Comparison of ENCODE assay signal across 8 cellular contexts in genomic region chr12:120265203-120265482, GRCh38. TPM values are rescaled to one million over a fixed set of nuclear protein-coding genes. Genes with fewer than 3 reads are reported as not detected.
DNase-seq lines count a peak whose midpoint lies in the region; ATAC-seq and TF ChIP-seq lines count a peak whose summit lies in the region.

No MANE protein-coding gene starts in this region.

- peak overlapping the region; percentile 63 to 98 (median 91) for H3K27ac Mint-ChIP-seq in CD8-positive, alpha-beta memory T cell
- H3K27ac Mint-ChIP-seq in chondrocyte (ENCODE audit: unreplicated experiment): peak overlapping the region; percentile 95
- H3K27ac Mint-ChIP-seq in naive thymus-derived CD8-positive, alpha-beta T cell: peak overlapping the region; percentile 79 to 96 (median 92)

- H3K9me3 ChIP-seq in CD8-positive, alpha-beta memory T cell (ENCODE audit: low read length): no peaks in the 10 kb centered on the region

- peaks cover 0 to 22% (median 12%) of the 10 kb centered on the region in 3 donors for H3K36me3 Mint-ChIP-seq in CD8-positive, alpha-beta memory T cell
- no peaks in the 10 kb centered on the region for H3K36me3 Mint-ChIP-seq in chondrocyte (ENCODE audit: low read depth)
- peaks cover 0 to 5% (median 0%) of the 10 kb centered on the region in 3 donors for H3K36me3 Mint-ChIP-seq in naive thymus-derived CD8-positive, alpha-beta T cell

- peak overlapping the region; percentile 82 to 98 (median 94) for H3K4me3 Mint-ChIP-seq in CD8-positive, alpha-beta memory T cell
- H3K4me3 Mint-ChIP-seq in chondrocyte (ENCODE audit: unreplicated experiment): peak overlapping the region; percentile 93
- H3K4me3 Mint-ChIP-seq in naive thymus-derived CD8-positive, alpha-beta T cell: peak overlapping the region; percentile 88 to 96 (median 94)

- no peaks in the 10 kb centered on the region for H3K27me3 ChIP-seq in CD8-positive, alpha-beta memory T cell (ENCODE audit: insufficient read depth, low read length, poor library complexity, severe bottlenecking)

- TF ChIP-seq CTCF in chondrocyte (IDR thresholded peaks at IDR 0.05) (no peak), GM10266 (IDR thresholded peaks at IDR 0.05; ENCODE audit: control insufficient read depth, insufficient read depth, low read depth, missing control alignments) (no peak)

- DNase-seq in CD8-positive, alpha-beta memory T cell: no peak
- DNase-seq in chondrocyte (ENCODE audit: low spot score): no peak
- DNase-seq in naive thymus-derived CD8-positive, alpha-beta T cell: peak in 2 of 10 donors; percentile 13 to 17
- DNase-seq in NCI-H2196 treated with DMSO at 0.1 percent for 48 hours (lab: John Stamatoyannopoulos, UW; ENCODE audit: unreplicated experiment): no peak
- no peak for DNase-seq in NCI-H2029 (lab: John Stamatoyannopoulos, UW)
- DNase-seq in GM10266 (ENCODE audit: extremely low spot score): no peak

- H3K4me1 Mint-ChIP-seq in CD8-positive, alpha-beta memory T cell: peaks cover 46 to 53% (median 47%) of the 10 kb centered on the region in 3 donors
- H3K4me1 Mint-ChIP-seq in chondrocyte (ENCODE audit: low read depth): peaks cover 49% of the 10 kb centered on the region
- peaks cover 21 to 54% (median 48%) of the 10 kb centered on the region in 4 donors for H3K4me1 Mint-ChIP-seq in naive thymus-derived CD8-positive, alpha-beta T cell

- peak overlapping the region; percentile 97 for H3K4me3 ChIP-seq in CD8-positive, alpha-beta memory T cell (ENCODE audit: low read length)

- H3K9me3 Mint-ChIP-seq in CD8-positive, alpha-beta memory T cell: peaks cover 0 to 2% (median 0%) of the 10 kb centered on the region in 5 donors
- no peaks in the 10 kb centered on the region for H3K9me3 Mint-ChIP-seq in chondrocyte (ENCODE audit: low read depth)
- H3K9me3 Mint-ChIP-seq in naive thymus-derived CD8-positive, alpha-beta T cell: no peaks in the 10 kb centered on the region

- CTCF ChIA-PET in CD8-positive, alpha-beta memory T cell (lab: Charles Lee): interaction anchor here (0.6 to 34.4 kb wide), 17 partner anchors 10 to 154 kb away, joined by 3 to 727 read pairs (median 5); partner anchors contain the start of genes RNU4-1, RNU4-2, RPLP0 and SIRT4

- H3K36me3 ChIP-seq in CD8-positive, alpha-beta memory T cell (ENCODE audit: insufficient read depth, low read length): peaks cover 3% of the 10 kb centered on the region

- peaks cover 0 to 2% of the 10 kb centered on the region in 2 donors for H3K27me3 Mint-ChIP-seq in CD8-positive, alpha-beta memory T cell
- H3K27me3 Mint-ChIP-seq in chondrocyte (ENCODE audit: low read depth): no peaks in the 10 kb centered on the region
- H3K27me3 Mint-ChIP-seq in naive thymus-derived CD8-positive, alpha-beta T cell: peaks cover 0 to 2% (median 0%) of the 10 kb centered on the region in 5 donors

- H3K27ac ChIP-seq in CD8-positive, alpha-beta memory T cell (ENCODE audit: low read depth, low read length): peak overlapping the region; percentile 82

- ATAC-seq in HG03432 (IDR thresholded peaks at IDR 0.05; ENCODE audit: unreplicated experiment) (peak; percentile 38), HG03139 (IDR thresholded peaks at IDR 0.05; ENCODE audit: unreplicated experiment) (no peak)
- ATAC-seq in naive thymus-derived CD8-positive, alpha-beta T cell: peak in 1 of 2 donors; percentile 1

- peaks cover 49% of the 10 kb centered on the region for H3K4me1 ChIP-seq in CD8-positive, alpha-beta memory T cell (ENCODE audit: insufficient read depth, low read length)

- POLR2A ChIA-PET in CD8-positive, alpha-beta memory T cell (lab: Charles Lee): interaction anchor here (0.6 to 6.7 kb wide), 10 partner anchors 8 to 64 kb away, joined by 3 to 101 read pairs (median 4); partner anchors contain the start of genes RNU4-1, RNU4-2, RPLP0 and SIRT4
- POLR2A ChIA-PET in naive thymus-derived CD8-positive, alpha-beta T cell (lab: Charles Lee): interaction anchor here (0.9 to 9.3 kb wide), 7 partner anchors 15 to 63 kb away, joined by 4 to 211 read pairs (median 76); partner anchors contain the start of genes RNU4-1, RNU4-2, RPLP0 and SIRT4

RNA-seq across cellular contexts. Expression of gene PXN, which starts 0.4 kb away (rescaled TPM):
- total RNA-seq in CD8-positive, alpha-beta memory T cell: 10 to 100 TPM; 33.7 to 35.9 TPM
- 146 TPM for polyA plus RNA-seq in CD8-positive, alpha-beta memory T cell
- 68.1 to 79.5 TPM (median 70.5 TPM) in 3 replicates for total RNA-seq in chondrocyte
- 10 to 100 TPM; 93.9 to 96.6 TPM for total RNA-seq in naive thymus-derived CD8-positive, alpha-beta T cell
- 10 to 100 TPM; 64.3 to 95.6 (median 80.4) TPM for polyA plus RNA-seq in naive thymus-derived CD8-positive, alpha-beta T cell

RNA-seq across cellular contexts. Expression of gene RNU4-2, which starts 26.6 kb away (rescaled TPM):
- 1,000 to 10,000 TPM; 1,831 to 1,935 TPM for total RNA-seq in CD8-positive, alpha-beta memory T cell
- 44.9 TPM for polyA plus RNA-seq in CD8-positive, alpha-beta memory T cell
- total RNA-seq in chondrocyte: 4,282 to 4,899 TPM (median 4,793 TPM) in 3 replicates
- total RNA-seq in naive thymus-derived CD8-positive, alpha-beta T cell: 1,000 to 10,000 TPM; 4,355 to 8,006 TPM
- polyA plus RNA-seq in naive thymus-derived CD8-positive, alpha-beta T cell: 10 to 100 TPM in 1 of 3 donors, not detected in 2; 79.6 TPM

RNA-seq across cellular contexts. Expression of gene RNU4-1, which starts 27.9 kb away (rescaled TPM):
- 100 to 1,000 TPM; 628 to 678 TPM for total RNA-seq in CD8-positive, alpha-beta memory T cell
- polyA plus RNA-seq in CD8-positive, alpha-beta memory T cell: not detected
- 1,613 to 1,880 TPM (median 1,738 TPM) in 3 replicates for total RNA-seq in chondrocyte
- 100 to 1,000 TPM; 519 to 934 TPM for total RNA-seq in naive thymus-derived CD8-positive, alpha-beta T cell
- not detected for polyA plus RNA-seq in naive thymus-derived CD8-positive, alpha-beta T cell

RNA-seq across cellular contexts. Expression of gene SIRT4, which starts 37.0 kb away (rescaled TPM):
- 1 to 10 TPM; 1.8 to 1.9 TPM for total RNA-seq in CD8-positive, alpha-beta memory T cell
- polyA plus RNA-seq in CD8-positive, alpha-beta memory T cell: 0.68 TPM
- 2.2 to 2.4 TPM (median 2.2 TPM) in 3 replicates for total RNA-seq in chondrocyte
- total RNA-seq in naive thymus-derived CD8-positive, alpha-beta T cell: 1 to 10 TPM; 2.4 to 4.1 TPM
- 1 to 10 TPM; 1.9 to 3.2 (median 2.2) TPM for polyA plus RNA-seq in naive thymus-derived CD8-positive, alpha-beta T cell
